In the genomic region with DNA sequence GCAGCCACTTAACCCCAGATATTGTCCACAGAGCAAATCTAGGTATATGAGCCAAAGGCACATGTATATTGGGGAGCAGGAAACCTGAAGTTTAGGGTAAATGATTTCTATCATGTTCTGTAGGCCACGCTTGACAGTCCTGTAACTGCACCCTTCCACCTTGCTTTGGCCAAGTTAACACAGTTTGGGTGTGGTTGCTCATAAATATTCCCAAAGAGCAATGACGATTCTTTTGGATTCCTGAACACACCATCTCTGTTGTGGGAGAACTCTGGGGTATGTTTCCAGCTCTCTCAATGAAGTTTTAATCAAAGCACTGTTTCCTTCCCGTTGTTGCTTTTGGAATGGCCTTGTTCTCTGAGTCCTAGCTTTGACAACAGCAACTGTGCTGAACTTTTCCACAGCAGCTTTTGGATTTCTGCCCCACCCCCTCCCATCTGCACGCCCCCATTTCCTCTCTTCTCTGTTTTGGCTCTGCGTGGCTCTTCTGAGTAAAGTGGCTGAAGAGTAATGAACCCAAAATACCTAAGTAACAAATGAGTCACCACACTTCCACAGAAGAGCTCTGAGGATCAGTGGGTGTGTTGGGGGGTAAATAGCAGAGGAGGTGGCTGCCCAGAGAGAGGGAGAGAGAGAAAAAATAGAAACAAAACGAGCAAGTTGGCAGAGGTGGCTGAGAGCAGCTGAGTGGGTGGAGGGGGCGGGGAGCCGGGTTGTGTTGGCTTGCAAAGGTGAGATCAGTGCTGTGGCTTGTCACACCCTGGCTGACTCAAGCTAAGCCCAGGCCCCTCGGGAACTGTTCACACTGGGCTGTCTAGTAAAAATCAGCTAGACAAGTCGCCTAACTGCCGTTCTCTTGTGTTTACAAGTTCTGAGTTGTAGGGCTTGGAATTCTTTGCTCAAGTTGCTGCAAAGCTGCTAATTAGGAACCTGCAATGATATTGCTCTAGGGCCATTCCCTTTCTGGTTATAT, we compare ENCODE assay signal across 8 cellular contexts. TPM values are rescaled to one million over a fixed set of nuclear protein-coding genes. Genes with fewer than 3 reads are reported as not detected.
DNase-seq lines count a peak whose midpoint lies in the region; ATAC-seq lines count a peak whose summit lies in the region.

No MANE protein-coding gene starts in this region.

- no peak overlapping the region for H3K4ac ChIP-seq in neuronal stem cell (ENCODE audit: low read length)

- H2BK15ac ChIP-seq in neuronal stem cell (ENCODE audit: low read length): no peak overlapping the region

- H3K4me3 ChIP-seq in neuronal stem cell (ENCODE audit: low read length in 2 of 2) (no peak overlapping the region), stomach smooth muscle (ENCODE audit: low read length in 2 of 2) (peak overlapping the region; percentile 39 to 47)

- no peak overlapping the region for H3K27ac ChIP-seq in neuronal stem cell (replicated peaks; ENCODE audit: low read length)
- peak overlapping the region; percentile 85 for H3K27ac ChIP-seq in stomach smooth muscle (ENCODE audit: low read length)

- H3K4me3 Mint-ChIP-seq in activated T-cell treated with anti-CD3 and anti-CD28 coated beads, Interleukin-2, amount 50 U/mL, for 4 hours: peak overlapping the region; percentile 61

- peak; percentile 73 for ATAC-seq in HG02938 (IDR thresholded peaks at IDR 0.05; ENCODE audit: unreplicated experiment)
- peak; percentile 90 to 94 for ATAC-seq in activated T-cell treated with anti-CD3 and anti-CD28 coated beads, Interleukin-2, amount 50 U/mL, for 4 hours

- no peak overlapping the region for H4K8ac ChIP-seq in neuronal stem cell (ENCODE audit: low read depth, low read length)

- peak; percentile 22 for DNase-seq in NCI-H345 (lab: John Stamatoyannopoulos, UW)
- no peak for DNase-seq in NCI-H345 treated with DMSO at 0.1 percent for 48 hours (lab: John Stamatoyannopoulos, UW; ENCODE audit: unreplicated experiment)
- DNase-seq in NOMO-1 treated with DMSO at 0.1 percent for 48 hours (lab: John Stamatoyannopoulos, UW; ENCODE audit: unreplicated experiment): peak; percentile 5
- DNase-seq in activated T-cell treated with anti-CD3 and anti-CD28 coated beads, Interleukin-2, amount 50 U/mL, for 4 hours: peak; percentile 98
- peak; percentile 69 for DNase-seq in fibroblast of peridontal ligament (ENCODE audit: extremely low read depth)
- DNase-seq in neuronal stem cell (ENCODE audit: low spot score): peak; percentile 8

- no peak overlapping the region for H3K9ac ChIP-seq in neuronal stem cell (ENCODE audit: low read depth, low read length, poor library complexity)
- H3K9ac ChIP-seq in stomach smooth muscle (ENCODE audit: low read length in 2 of 2): peak overlapping the region; percentile 30 to 60

- peak overlapping the region; percentile 68 for H2AFZ ChIP-seq in neuronal stem cell (ENCODE audit: low read length)

- H3K4me1 ChIP-seq in neuronal stem cell (ENCODE audit: control insufficient read depth in 2 of 2, insufficient read depth in 1 of 2, low read depth in 1 of 2, low read length in 2 of 2): peaks cover 6 to 9% of the 10 kb centered on the region in 2 donors
- peaks cover 42% of the 10 kb centered on the region for H3K4me1 ChIP-seq in stomach smooth muscle (ENCODE audit: control insufficient read depth, insufficient read depth, low read length)

- H3K79me1 ChIP-seq in neuronal stem cell (ENCODE audit: low read depth, low read length): no peaks in the 10 kb centered on the region

- H3K18ac ChIP-seq in neuronal stem cell (ENCODE audit: low read length): no peak overlapping the region

- H3K9me3 ChIP-seq in neuronal stem cell (replicated peaks in 1 of 2; ENCODE audit: control insufficient read depth in 2 of 2, insufficient read depth in 1 of 2, low read depth in 1 of 2, low read length in 2 of 2): no peaks in the 10 kb centered on the region
- H3K9me3 ChIP-seq in stomach smooth muscle (ENCODE audit: control insufficient read depth in 2 of 2, low read length in 2 of 2): no peaks in the 10 kb centered on the region

- H3K27me3 ChIP-seq in neuronal stem cell (ENCODE audit: control insufficient read depth in 3 of 3, insufficient read depth in 3 of 3, low read depth in 1 of 3, low read length in 3 of 3) (peaks cover 0 to 22% (median 0%) of the 10 kb centered on the region in 3 experiments), stomach smooth muscle (ENCODE audit: control insufficient read depth in 1 of 2, insufficient read depth in 2 of 2, low read length in 2 of 2) (no peaks in the 10 kb centered on the region)

- no peaks in the 10 kb centered on the region for H3K36me3 Mint-ChIP-seq in activated T-cell treated with anti-CD3 and anti-CD28 coated beads, Interleukin-2, amount 50 U/mL, for 4 hours (ENCODE audit: insufficient read depth)

- no peak overlapping the region for H4K91ac ChIP-seq in neuronal stem cell (ENCODE audit: low read depth, low read length, poor library complexity)

- no peak overlapping the region for H2BK120ac ChIP-seq in neuronal stem cell (ENCODE audit: low read depth, low read length)

- H3K27me3 Mint-ChIP-seq in activated T-cell treated with anti-CD3 and anti-CD28 coated beads, Interleukin-2, amount 50 U/mL, for 4 hours (ENCODE audit: low read depth): no peaks in the 10 kb centered on the region

- no peak overlapping the region for H3K14ac ChIP-seq in neuronal stem cell (ENCODE audit: low read length)

- no peak overlapping the region for H2AK5ac ChIP-seq in neuronal stem cell (ENCODE audit: low read depth, low read length)

- H3K4me1 Mint-ChIP-seq in activated T-cell treated with anti-CD3 and anti-CD28 coated beads, Interleukin-2, amount 50 U/mL, for 4 hours (ENCODE audit: low read depth): peaks cover 69% of the 10 kb centered on the region

- H2BK5ac ChIP-seq in neuronal stem cell (ENCODE audit: low read length): no peak overlapping the region

- H2BK12ac ChIP-seq in neuronal stem cell (ENCODE audit: low read length): no peak overlapping the region

- H3K36me3 ChIP-seq in neuronal stem cell (replicated peaks in 1 of 2; ENCODE audit: control insufficient read depth in 2 of 2, insufficient read depth in 2 of 2, low read length in 2 of 2): no peaks in the 10 kb centered on the region
- H3K36me3 ChIP-seq in stomach smooth muscle (ENCODE audit: control insufficient read depth in 2 of 2, insufficient read depth in 2 of 2, low read length in 2 of 2): no peaks in the 10 kb centered on the region

- no CpG with 5 or more reads among the region's 11 CpGs for WGBS in neuronal stem cell (ENCODE audit: extremely low coverage in 2 of 2, insufficient read length in 2 of 2, insufficient replicate concordance in 1 of 2), 2 donors

- no peaks in the 10 kb centered on the region for H3K9me3 Mint-ChIP-seq in activated T-cell treated with anti-CD3 and anti-CD28 coated beads, Interleukin-2, amount 50 U/mL, for 4 hours

- H3K23ac ChIP-seq in neuronal stem cell (ENCODE audit: low read depth, low read length, poor library complexity): no peak overlapping the region

- H3K4me2 ChIP-seq in neuronal stem cell (ENCODE audit: insufficient read depth, low read length, poor library complexity, severe bottlenecking): no peak overlapping the region

RNA-seq across cellular contexts. Expression of a gene that starts 26.9 kb away (rescaled TPM):
- total RNA-seq in activated T-cell treated with anti-CD3 and anti-CD28 coated beads, Interleukin-2, amount 50 U/mL, for 4 hours: 100 to 1,000 TPM; 169 to 182 (median 171) TPM
- polyA plus RNA-seq in neuronal stem cell (2013, experiment 1 of 2): 39.5 TPM
- 39.3 TPM for polyA plus RNA-seq in neuronal stem cell (2013, experiment 2 of 2)

Comparison
In these comparisons a context has a peak if more than half of its experiments do, and no peak if none do; other contexts are left out.
1. H3K4me3 ChIP-seq: peak in stomach smooth muscle (2 of 2); none in neuronal stem cell (0 of 2).